In genomic region chr5:58400737-58401136, GRCh38 we compare ENCODE assay signal across 21 cellular contexts.
"Had no signal": no experiment of that assay in that cellular context is flagged by ENCODE, and none has a peak within 500 bp of the region (broad histone marks: within the 10 kb centered on the region; RNA-seq: fewer than 3 reads in every experiment).

No MANE protein-coding gene starts in this region.

- ATAC-seq: mucosa of descending colon; natural killer cell treated with Interleukin-12 subunit alpha and Interleukin-12 subunit beta and Interleukin-15 and Interleukin-18, amount 100 ng/mL, for 72 hours; pancreas; stimulated activated memory B cell treated with anti-CD40 and anti-IgM and Interleukin-4, amounts not matched to agents 10 μg/mL and 1 μg/mL and 100 μg/mL, for 72 hours; stimulated activated naive CD8-positive, alpha-beta T cell treated with anti-CD3 and anti-CD28 coated beads, Interleukin-15, Interleukin-2, amounts not matched to agents 100 U/mL and 50 U/mL, for 24 hours had no signal

- H3K9me3 ChIP-seq: mucosa of descending colon, neutrophil, pancreas, spleen, testis, tibial nerve, upper lobe of left lung had no signal

- H3K4me3 ChIP-seq: dorsolateral prefrontal cortex, hepatocyte, mucosa of descending colon, pancreas, skin epidermis, spleen, testis, tibial nerve, upper lobe of left lung had no signal

- DNase-seq: dorsolateral prefrontal cortex; effector CD4-positive, alpha-beta T cell; head of caudate nucleus; left cardiac atrium; mesenchymal stem cell; mucosa of descending colon; naive B cell; pancreas; retina; spleen; stimulated activated CD4-positive, alpha-beta T cell treated with anti-CD3 and anti-CD28 coated beads, Interleukin-4, amount 100 ng/mL, for 4 hours; stimulated activated naive CD8-positive, alpha-beta T cell treated with anti-CD3 and anti-CD28 coated beads, Interleukin-15, Interleukin-2, amounts not matched to agents 100 U/mL and 50 U/mL, for 24 hours; substantia nigra; testis; upper lobe of left lung had no signal

- H3K27me3 ChIP-seq: dorsolateral prefrontal cortex, hepatocyte, neutrophil, pancreas, spleen, testis, tibial nerve, upper lobe of left lung had no signal

- H3K36me3 ChIP-seq: neutrophil, pancreas, spleen, tibial nerve, upper lobe of left lung had no signal

- H3K27ac ChIP-seq: dorsolateral prefrontal cortex, hepatocyte, neutrophil, pancreas, skin epidermis, spleen, testis, tibial nerve, upper lobe of left lung had no signal

- H3K4me1 ChIP-seq: pancreas, spleen, testis, tibial nerve, upper lobe of left lung had no signal
